In genomic region chr18:47930086-47930843, GRCh38 we compare ENCODE assay signal across 8 cellular contexts. TPM values are rescaled to one million over a fixed set of nuclear protein-coding genes. Genes with fewer than 3 reads are reported as not detected.
DNase-seq lines count a peak whose midpoint lies in the region; ATAC-seq lines count a peak whose summit lies in the region.

SMAD2 (minus strand) TSS chr18:47930659; CDS start chr18:47896756, 33,903 bp downstream.

- no peaks in the 10 kb centered on the region for H3K9me3 ChIP-seq in SJSA1 (replicated peaks)

- peak within 1 kb of the TSS; percentile 97 for H3K27ac ChIP-seq in SJSA1

- ATAC-seq in GM21717 (IDR thresholded peaks at IDR 0.05; ENCODE audit: unreplicated experiment), result peak; percentile 40

- peak within 1 kb of the TSS; percentile 88 for H3K4me3 ChIP-seq in SJSA1

- peaks cover 13% of the 10 kb centered on the region for H3K36me3 ChIP-seq in SJSA1

- H3K4me1 ChIP-seq in SJSA1 (replicated peaks), result peaks cover 20% of the 10 kb centered on the region

- DNase-seq in DMS79 treated with DMSO at 0.1 percent for 48 hours (lab: John Stamatoyannopoulos, UW), result peak; percentile 87
- peak; percentile 43 for DNase-seq in KG1 (lab: John Stamatoyannopoulos, UW)
- DNase-seq in SJSA1 (ENCODE audit: low read depth in 1 of 2, low spot score in 2 of 2), result peak; percentile 73 to 83
- DNase-seq in activated naive CD4-positive, alpha-beta T cell treated with Interleukin-2 at 50 U/mL for 16 hours, result peak; percentile 71
- peak; percentile 47 for DNase-seq in germinal center (ENCODE audit: low spot score)
- DNase-seq in occipital lobe (lab: John Stamatoyannopoulos, UW), result peak; percentile 70
- DNase-seq in superior temporal gyrus (ENCODE audit: extremely low spot score), result peak; percentile 61

- H3K27me3 ChIP-seq in SJSA1 (replicated peaks), result no peaks in the 10 kb centered on the region

RNA-seq across cellular contexts. Expression of gene SMAD2, which starts in this region (rescaled TPM):
- 76.4 and 127 TPM in 2 replicates for total RNA-seq in SJSA1 (2014; rRNA removed; shearing (Covaris generic))
- total RNA-seq in occipital lobe, result 70.8 TPM

Comparison
In these comparisons a context has a peak if more than half of its experiments do, and no peak if none do; other contexts are left out.
1. Peak in every context shown above with its lines: DNase-seq, ATAC-seq, H3K4me3 ChIP-seq and H3K27ac ChIP-seq.